ENCODE assay signal across 6 cellular contexts in genomic region chr20:3785240-3786125, GRCh38. TPM values are rescaled to one million over a fixed set of nuclear protein-coding genes. Genes with fewer than 3 reads are reported as not detected.
DNase-seq lines count a peak whose midpoint lies in the region; ATAC-seq and TF ChIP-seq lines count a peak whose summit lies in the region.

No MANE protein-coding gene starts in this region.

- H3K36me3 Mint-ChIP-seq in endodermal cell (ENCODE audit: low read depth) = peaks cover 5% of the 10 kb centered on the region

- peaks cover 24% of the 10 kb centered on the region for H3K79me2 ChIP-seq in smooth muscle cell (ENCODE audit: low read depth)

- H3K27me3 Mint-ChIP-seq in endodermal cell (ENCODE audit: insufficient read depth) = peaks cover 32% of the 10 kb centered on the region

- no peaks in the 10 kb centered on the region for H3K4me1 ChIP-seq in endodermal cell (ENCODE audit: control insufficient read depth, insufficient read depth, low read length)
- H3K4me1 ChIP-seq in smooth muscle cell (ENCODE audit: low read depth) = peaks cover 10% of the 10 kb centered on the region

- peaks cover 15% of the 10 kb centered on the region for H3K27me3 ChIP-seq in endodermal cell (ENCODE audit: control insufficient read depth, insufficient read depth, low read length, poor library complexity, severe bottlenecking)
- H3K27me3 ChIP-seq in smooth muscle cell (ENCODE audit: low read depth) = no peaks in the 10 kb centered on the region

- no peak for TF ChIP-seq CTCF in endodermal cell (conservative IDR thresholded peaks at IDR 0.05)
- no peak for TF ChIP-seq CTCF in smooth muscle cell (IDR thresholded peaks at IDR 0.05; ENCODE audit: borderline replicate concordance, insufficient read depth, poor library complexity, severe bottlenecking)

- peaks cover 35% of the 10 kb centered on the region for H4K20me1 ChIP-seq in smooth muscle cell (ENCODE audit: low read depth)

- no peak overlapping the region for H3K27ac Mint-ChIP-seq in endodermal cell

- H3K36me3 ChIP-seq in endodermal cell (ENCODE audit: control insufficient read depth, insufficient read depth, low read length) (peaks cover 11% of the 10 kb centered on the region), smooth muscle cell (ENCODE audit: low read depth) (no peaks in the 10 kb centered on the region)

- H3K27ac ChIP-seq in endodermal cell (ENCODE audit: low read depth, low read length) = no peak overlapping the region
- no peak overlapping the region for H3K27ac ChIP-seq in smooth muscle cell (ENCODE audit: low read depth)

- no peaks in the 10 kb centered on the region for H3K9me3 ChIP-seq in endodermal cell (ENCODE audit: control insufficient read depth, low read length)
- H3K9me3 ChIP-seq in smooth muscle cell (replicated peaks; ENCODE audit: low read depth) = no peaks in the 10 kb centered on the region

- no peaks in the 10 kb centered on the region for H3K9me3 Mint-ChIP-seq in endodermal cell

- 74 to 88% methylated on average over 53 to 79 of the region's 79 CpGs for WGBS in endodermal cell (ENCODE audit: insufficient coverage in 1 of 2, insufficient read length in 1 of 2), 2 experiments
- 41% methylated on average over 68 of the region's 79 CpGs for WGBS in smooth muscle cell (ENCODE audit: low lambda C conversion rate)

- peaks cover 16% of the 10 kb centered on the region for H3F3A ChIP-seq in smooth muscle cell (ENCODE audit: low read depth)

- H3K9ac ChIP-seq in endodermal cell (ENCODE audit: extremely low read depth, low read length, poor library complexity, severe bottlenecking) = peak overlapping the region; percentile 34
- H3K9ac ChIP-seq in smooth muscle cell (ENCODE audit: low read depth) = no peak overlapping the region

- H3K4me3 Mint-ChIP-seq in endodermal cell = peak overlapping the region; percentile 73

- peaks cover 2% of the 10 kb centered on the region for H3K4me1 Mint-ChIP-seq in endodermal cell

- H3K4me3 ChIP-seq in endodermal cell (ENCODE audit: low read length) (peak overlapping the region; percentile 78), smooth muscle cell (peak overlapping the region; percentile 62)

- H2AFZ ChIP-seq in smooth muscle cell (ENCODE audit: low read depth) = no peak overlapping the region

- ATAC-seq in GM21360 (IDR thresholded peaks at IDR 0.05; ENCODE audit: unreplicated experiment) (no peak), GM18907 (IDR thresholded peaks at IDR 0.05; ENCODE audit: unreplicated experiment) (no peak)

- DNase-seq in NCI-H2029 (lab: John Stamatoyannopoulos, UW) = peak; percentile 35
- no peak for DNase-seq in NCI-H2029 treated with DMSO at 0.1 percent for 48 hours (lab: John Stamatoyannopoulos, UW)
- DNase-seq in endodermal cell = peak; percentile 71
- no peak for DNase-seq in smooth muscle cell (lab: John Stamatoyannopoulos, UW; ENCODE audit: unreplicated experiment)

- H3K4me2 ChIP-seq in smooth muscle cell = peak overlapping the region; percentile 94

RNA-seq across cellular contexts. Expression of gene CENPB, which starts 1.1 kb away (rescaled TPM):
- total RNA-seq in endodermal cell (10 to 100 TPM; 43.0 to 50.7 TPM), smooth muscle cell (23.6 TPM in 2 replicates)
- polyA plus RNA-seq in endodermal cell (2013, experiment 1 of 2) = 43.7 TPM
- polyA plus RNA-seq in endodermal cell (2013, experiment 2 of 2) = 43.5 TPM
- 10.4 and 13.4 TPM in 2 replicates for polyA plus RNA-seq in smooth muscle cell

RNA-seq across cellular contexts. Expression of gene SPEF1, which starts 4.2 kb away (rescaled TPM):
- total RNA-seq in endodermal cell (under 1 TPM; 0.35 to 0.44 TPM), smooth muscle cell (0.36 and 0.72 TPM in 2 replicates)
- 0.57 TPM for polyA plus RNA-seq in endodermal cell (2013, experiment 1 of 2)
- polyA plus RNA-seq in endodermal cell (2013, experiment 2 of 2) = 0.66 TPM
- polyA plus RNA-seq in smooth muscle cell = 0.32 and 0.47 TPM in 2 replicates

RNA-seq across cellular contexts. Expression of gene CDC25B, which starts 10.6 kb away (rescaled TPM):
- total RNA-seq in endodermal cell = 10 to 100 TPM; 25.7 to 33.6 TPM
- 52.9 TPM for polyA plus RNA-seq in endodermal cell (2013, experiment 1 of 2)
- 52.3 TPM for polyA plus RNA-seq in endodermal cell (2013, experiment 2 of 2)
- total RNA-seq in smooth muscle cell = 9.5 and 14.7 TPM in 2 replicates
- 11.1 and 14.8 TPM in 2 replicates for polyA plus RNA-seq in smooth muscle cell

RNA-seq across cellular contexts. Expression of gene ADISSP, which starts 17.9 kb away (rescaled TPM):
- total RNA-seq in endodermal cell = 10 to 100 TPM; 38.8 to 43.3 TPM
- 55.3 TPM for polyA plus RNA-seq in endodermal cell (2013, experiment 1 of 2)
- 45.3 TPM for polyA plus RNA-seq in endodermal cell (2013, experiment 2 of 2)
- 7.6 and 11.8 TPM in 2 replicates for total RNA-seq in smooth muscle cell
- polyA plus RNA-seq in smooth muscle cell = 33.4 and 46.7 TPM in 2 replicates

RNA-seq across cellular contexts. Expression of gene AP5S1, which starts 34.9 kb away (rescaled TPM):
- total RNA-seq in endodermal cell (1 to 10 TPM; 5.1 to 6.1 TPM), smooth muscle cell (3.1 and 9.9 TPM in 2 replicates)
- 4.1 TPM for polyA plus RNA-seq in endodermal cell (2013, experiment 1 of 2)
- 3.8 TPM for polyA plus RNA-seq in endodermal cell (2013, experiment 2 of 2)
- polyA plus RNA-seq in smooth muscle cell = 10.9 and 14.7 TPM in 2 replicates

Comparison
In these comparisons a context has a peak if more than half of its experiments do, and no peak if none do; other contexts are left out.
1. DNase-seq: peak in NCI-H2029 (single experiment) and endodermal cell (single experiment); none in NCI-H2029 treated with DMSO at 0.1 percent for 48 hours (single experiment) and smooth muscle cell (single experiment).